1 cellular context compared by ENCODE assay signal in the genomic region with DNA sequence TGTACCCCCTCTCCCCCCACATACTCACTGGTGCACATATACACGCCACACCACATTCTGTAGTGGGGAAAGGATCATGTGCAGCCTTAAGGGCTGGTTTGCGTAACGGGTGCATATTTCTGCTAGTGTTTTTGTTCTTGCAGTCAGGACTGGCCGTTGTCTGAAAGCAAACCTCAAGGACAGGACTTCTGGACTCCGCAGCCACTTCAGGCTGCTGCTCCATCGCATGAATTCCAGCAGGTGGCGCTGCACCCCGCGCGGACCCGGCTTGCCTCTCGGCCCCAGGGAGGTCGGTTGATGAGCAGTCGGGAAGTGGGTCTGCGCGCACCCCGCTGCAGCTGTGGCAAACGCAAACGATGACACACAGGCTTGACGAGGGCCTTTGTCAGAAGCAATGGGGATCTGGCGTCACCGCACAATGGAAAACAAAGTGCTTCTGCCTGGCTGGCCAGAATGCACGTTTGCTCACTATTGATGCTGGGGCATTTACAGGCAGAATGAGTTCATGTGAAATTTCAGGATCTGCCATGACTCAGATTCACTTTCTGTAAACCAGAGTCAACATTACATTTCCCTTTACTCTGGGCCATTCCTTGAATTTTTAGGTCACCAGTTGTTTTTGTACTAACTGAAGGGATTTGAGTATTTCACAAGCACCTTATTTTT.
TF ChIP-seq lines count a peak whose summit lies in the region.

No MANE protein-coding gene starts in this region.

TF ChIP-seq in GM12878, 131 proteins besides CTCF, POLR2A, EP300 and RAD21 (continued from another document and continues in another):
- TF ChIP-seq, protein P1, sequence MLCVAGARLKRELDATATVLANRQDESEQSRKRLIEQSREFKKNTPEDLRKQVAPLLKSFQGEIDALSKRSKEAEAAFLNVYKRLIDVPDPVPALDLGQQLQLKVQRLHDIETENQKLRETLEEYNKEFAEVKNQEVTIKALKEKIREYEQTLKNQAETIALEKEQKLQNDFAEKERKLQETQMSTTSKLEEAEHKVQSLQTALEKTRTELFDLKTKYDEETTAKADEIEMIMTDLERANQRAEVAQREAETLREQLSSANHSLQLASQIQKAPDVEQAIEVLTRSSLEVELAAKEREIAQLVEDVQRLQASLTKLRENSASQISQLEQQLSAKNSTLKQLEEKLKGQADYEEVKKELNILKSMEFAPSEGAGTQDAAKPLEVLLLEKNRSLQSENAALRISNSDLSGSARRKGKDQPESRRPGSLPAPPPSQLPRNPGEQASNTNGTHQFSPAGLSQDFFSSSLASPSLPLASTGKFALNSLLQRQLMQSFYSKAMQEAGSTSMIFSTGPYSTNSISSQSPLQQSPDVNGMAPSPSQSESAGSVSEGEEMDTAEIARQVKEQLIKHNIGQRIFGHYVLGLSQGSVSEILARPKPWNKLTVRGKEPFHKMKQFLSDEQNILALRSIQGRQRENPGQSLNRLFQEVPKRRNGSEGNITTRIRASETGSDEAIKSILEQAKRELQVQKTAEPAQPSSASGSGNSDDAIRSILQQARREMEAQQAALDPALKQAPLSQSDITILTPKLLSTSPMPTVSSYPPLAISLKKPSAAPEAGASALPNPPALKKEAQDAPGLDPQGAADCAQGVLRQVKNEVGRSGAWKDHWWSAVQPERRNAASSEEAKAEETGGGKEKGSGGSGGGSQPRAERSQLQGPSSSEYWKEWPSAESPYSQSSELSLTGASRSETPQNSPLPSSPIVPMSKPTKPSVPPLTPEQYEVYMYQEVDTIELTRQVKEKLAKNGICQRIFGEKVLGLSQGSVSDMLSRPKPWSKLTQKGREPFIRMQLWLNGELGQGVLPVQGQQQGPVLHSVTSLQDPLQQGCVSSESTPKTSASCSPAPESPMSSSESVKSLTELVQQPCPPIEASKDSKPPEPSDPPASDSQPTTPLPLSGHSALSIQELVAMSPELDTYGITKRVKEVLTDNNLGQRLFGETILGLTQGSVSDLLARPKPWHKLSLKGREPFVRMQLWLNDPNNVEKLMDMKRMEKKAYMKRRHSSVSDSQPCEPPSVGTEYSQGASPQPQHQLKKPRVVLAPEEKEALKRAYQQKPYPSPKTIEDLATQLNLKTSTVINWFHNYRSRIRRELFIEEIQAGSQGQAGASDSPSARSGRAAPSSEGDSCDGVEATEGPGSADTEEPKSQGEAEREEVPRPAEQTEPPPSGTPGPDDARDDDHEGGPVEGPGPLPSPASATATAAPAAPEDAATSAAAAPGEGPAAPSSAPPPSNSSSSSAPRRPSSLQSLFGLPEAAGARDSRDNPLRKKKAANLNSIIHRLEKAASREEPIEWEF (IDR thresholded peaks at IDR 0.05; ENCODE audit: insufficient replicate concordance, low read depth, low read length): no peak
- TF ChIP-seq CREB1 (IDR thresholded peaks at IDR 0.05; ENCODE audit: low read depth): peak; percentile 94
- no peak for TF ChIP-seq ZNF274 (IDR thresholded peaks at IDR 0.05; ENCODE audit: insufficient read depth, insufficient read length)
- TF ChIP-seq, protein P2, sequence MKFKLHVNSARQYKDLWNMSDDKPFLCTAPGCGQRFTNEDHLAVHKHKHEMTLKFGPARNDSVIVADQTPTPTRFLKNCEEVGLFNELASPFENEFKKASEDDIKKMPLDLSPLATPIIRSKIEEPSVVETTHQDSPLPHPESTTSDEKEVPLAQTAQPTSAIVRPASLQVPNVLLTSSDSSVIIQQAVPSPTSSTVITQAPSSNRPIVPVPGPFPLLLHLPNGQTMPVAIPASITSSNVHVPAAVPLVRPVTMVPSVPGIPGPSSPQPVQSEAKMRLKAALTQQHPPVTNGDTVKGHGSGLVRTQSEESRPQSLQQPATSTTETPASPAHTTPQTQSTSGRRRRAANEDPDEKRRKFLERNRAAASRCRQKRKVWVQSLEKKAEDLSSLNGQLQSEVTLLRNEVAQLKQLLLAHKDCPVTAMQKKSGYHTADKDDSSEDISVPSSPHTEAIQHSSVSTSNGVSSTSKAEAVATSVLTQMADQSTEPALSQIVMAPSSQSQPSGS (IDR thresholded peaks at IDR 0.05; ENCODE audit: low read length): no peak
- no peak for TF ChIP-seq SUZ12 (IDR thresholded peaks at IDR 0.05; ENCODE audit: unreplicated experiment)
- TF ChIP-seq RCOR1 (conservative IDR thresholded peaks at IDR 0.05; ENCODE audit: low read depth, low read length): no peak
- 0 out of 2 replicates have a peak, but pooled peaks have one; percentile 36 for TF ChIP-seq DPF2 (IDR thresholded peaks at IDR 0.05)
- TF ChIP-seq KLF5 (IDR thresholded peaks at IDR 0.05; ENCODE audit: partially characterized antibody): no peak
- TF ChIP-seq SPI1 (IDR thresholded peaks at IDR 0.05; ENCODE audit: borderline replicate concordance, insufficient read depth, low read depth, low read length): no peak; the same call in 1 of the 2 replicates
- TF ChIP-seq, protein P3, sequence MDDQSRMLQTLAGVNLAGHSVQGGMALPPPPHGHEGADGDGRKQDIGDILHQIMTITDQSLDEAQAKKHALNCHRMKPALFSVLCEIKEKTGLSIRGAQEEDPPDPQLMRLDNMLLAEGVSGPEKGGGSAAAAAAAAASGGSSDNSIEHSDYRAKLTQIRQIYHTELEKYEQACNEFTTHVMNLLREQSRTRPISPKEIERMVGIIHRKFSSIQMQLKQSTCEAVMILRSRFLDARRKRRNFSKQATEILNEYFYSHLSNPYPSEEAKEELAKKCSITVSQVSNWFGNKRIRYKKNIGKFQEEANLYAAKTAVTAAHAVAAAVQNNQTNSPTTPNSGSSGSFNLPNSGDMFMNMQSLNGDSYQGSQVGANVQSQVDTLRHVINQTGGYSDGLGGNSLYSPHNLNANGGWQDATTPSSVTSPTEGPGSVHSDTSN (IDR thresholded peaks at IDR 0.05; ENCODE audit: insufficient replicate concordance, low read depth, low read length): no peak
- TF ChIP-seq NFXL1 (IDR thresholded peaks at IDR 0.05; ENCODE audit: borderline replicate concordance): no peak
- TF ChIP-seq NRF1 (conservative IDR thresholded peaks at IDR 0.05; ENCODE audit: low read depth, low read length): no peak
- no peak for TF ChIP-seq ZNF622 (IDR thresholded peaks at IDR 0.05)
- TF ChIP-seq BHLHE40 (IDR thresholded peaks at IDR 0.05; ENCODE audit: borderline replicate concordance in 1 of 2, low read depth in 2 of 2, low read length in 1 of 2): 0 out of 4 replicates have a peak, but pooled peaks have one; percentile 20 to 49
- no peak for TF ChIP-seq CBX5 (IDR thresholded peaks at IDR 0.05; ENCODE audit: low read depth)
- no peak for TF ChIP-seq MYC (IDR thresholded peaks at IDR 0.05; ENCODE audit: insufficient read depth, insufficient read length, insufficient replicate concordance, low read length, severe bottlenecking)
- TF ChIP-seq, protein P4, sequence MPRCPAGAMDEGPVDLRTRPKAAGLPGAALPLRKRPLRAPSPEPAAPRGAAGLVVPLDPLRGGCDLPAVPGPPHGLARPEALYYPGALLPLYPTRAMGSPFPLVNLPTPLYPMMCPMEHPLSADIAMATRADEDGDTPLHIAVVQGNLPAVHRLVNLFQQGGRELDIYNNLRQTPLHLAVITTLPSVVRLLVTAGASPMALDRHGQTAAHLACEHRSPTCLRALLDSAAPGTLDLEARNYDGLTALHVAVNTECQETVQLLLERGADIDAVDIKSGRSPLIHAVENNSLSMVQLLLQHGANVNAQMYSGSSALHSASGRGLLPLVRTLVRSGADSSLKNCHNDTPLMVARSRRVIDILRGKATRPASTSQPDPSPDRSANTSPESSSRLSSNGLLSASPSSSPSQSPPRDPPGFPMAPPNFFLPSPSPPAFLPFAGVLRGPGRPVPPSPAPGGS (IDR thresholded peaks at IDR 0.05; ENCODE audit: borderline replicate concordance, insufficient read depth, low read depth, low read length, poor library complexity, severe bottlenecking): peak; percentile 39
- TF ChIP-seq SMARCA5 (IDR thresholded peaks at IDR 0.05): peak; percentile 90
- peak; percentile 81; the same call in 1 of the 2 replicates for TF ChIP-seq YY1 (IDR thresholded peaks at IDR 0.05; ENCODE audit: low read depth, low read length)
- TF ChIP-seq MTA2 (IDR thresholded peaks at IDR 0.05; ENCODE audit: low read depth): no peak
- TF ChIP-seq, protein P5, sequence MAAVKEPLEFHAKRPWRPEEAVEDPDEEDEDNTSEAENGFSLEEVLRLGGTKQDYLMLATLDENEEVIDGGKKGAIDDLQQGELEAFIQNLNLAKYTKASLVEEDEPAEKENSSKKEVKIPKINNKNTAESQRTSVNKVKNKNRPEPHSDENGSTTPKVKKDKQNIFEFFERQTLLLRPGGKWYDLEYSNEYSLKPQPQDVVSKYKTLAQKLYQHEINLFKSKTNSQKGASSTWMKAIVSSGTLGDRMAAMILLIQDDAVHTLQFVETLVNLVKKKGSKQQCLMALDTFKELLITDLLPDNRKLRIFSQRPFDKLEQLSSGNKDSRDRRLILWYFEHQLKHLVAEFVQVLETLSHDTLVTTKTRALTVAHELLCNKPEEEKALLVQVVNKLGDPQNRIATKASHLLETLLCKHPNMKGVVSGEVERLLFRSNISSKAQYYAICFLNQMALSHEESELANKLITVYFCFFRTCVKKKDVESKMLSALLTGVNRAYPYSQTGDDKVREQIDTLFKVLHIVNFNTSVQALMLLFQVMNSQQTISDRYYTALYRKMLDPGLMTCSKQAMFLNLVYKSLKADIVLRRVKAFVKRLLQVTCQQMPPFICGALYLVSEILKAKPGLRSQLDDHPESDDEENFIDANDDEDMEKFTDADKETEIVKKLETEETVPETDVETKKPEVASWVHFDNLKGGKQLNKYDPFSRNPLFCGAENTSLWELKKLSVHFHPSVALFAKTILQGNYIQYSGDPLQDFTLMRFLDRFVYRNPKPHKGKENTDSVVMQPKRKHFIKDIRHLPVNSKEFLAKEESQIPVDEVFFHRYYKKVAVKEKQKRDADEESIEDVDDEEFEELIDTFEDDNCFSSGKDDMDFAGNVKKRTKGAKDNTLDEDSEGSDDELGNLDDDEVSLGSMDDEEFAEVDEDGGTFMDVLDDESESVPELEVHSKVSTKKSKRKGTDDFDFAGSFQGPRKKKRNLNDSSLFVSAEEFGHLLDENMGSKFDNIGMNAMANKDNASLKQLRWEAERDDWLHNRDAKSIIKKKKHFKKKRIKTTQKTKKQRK (IDR thresholded peaks at IDR 0.05; ENCODE audit: low read depth, low read length): no peak
- peak; percentile 71; the same call in 1 of the 2 replicates for TF ChIP-seq HDGF (IDR thresholded peaks at IDR 0.05)
- TF ChIP-seq LARP7 (IDR thresholded peaks at IDR 0.05): peak; percentile 84
- TF ChIP-seq POLR2AphosphoS2 (IDR thresholded peaks at IDR 0.05; ENCODE audit: low read depth, low read length): no peak
- no peak for TF ChIP-seq NR2C1 (IDR thresholded peaks at IDR 0.05)
- no peak for TF ChIP-seq POLR2AphosphoS5 (IDR thresholded peaks at IDR 0.05; ENCODE audit: low read length)
- TF ChIP-seq PAX5 (IDR thresholded peaks at IDR 0.05; ENCODE audit: borderline replicate concordance, low read depth, low read length): peak; percentile 21; the same call in 1 of the 2 replicates
- TF ChIP-seq, protein P6, sequence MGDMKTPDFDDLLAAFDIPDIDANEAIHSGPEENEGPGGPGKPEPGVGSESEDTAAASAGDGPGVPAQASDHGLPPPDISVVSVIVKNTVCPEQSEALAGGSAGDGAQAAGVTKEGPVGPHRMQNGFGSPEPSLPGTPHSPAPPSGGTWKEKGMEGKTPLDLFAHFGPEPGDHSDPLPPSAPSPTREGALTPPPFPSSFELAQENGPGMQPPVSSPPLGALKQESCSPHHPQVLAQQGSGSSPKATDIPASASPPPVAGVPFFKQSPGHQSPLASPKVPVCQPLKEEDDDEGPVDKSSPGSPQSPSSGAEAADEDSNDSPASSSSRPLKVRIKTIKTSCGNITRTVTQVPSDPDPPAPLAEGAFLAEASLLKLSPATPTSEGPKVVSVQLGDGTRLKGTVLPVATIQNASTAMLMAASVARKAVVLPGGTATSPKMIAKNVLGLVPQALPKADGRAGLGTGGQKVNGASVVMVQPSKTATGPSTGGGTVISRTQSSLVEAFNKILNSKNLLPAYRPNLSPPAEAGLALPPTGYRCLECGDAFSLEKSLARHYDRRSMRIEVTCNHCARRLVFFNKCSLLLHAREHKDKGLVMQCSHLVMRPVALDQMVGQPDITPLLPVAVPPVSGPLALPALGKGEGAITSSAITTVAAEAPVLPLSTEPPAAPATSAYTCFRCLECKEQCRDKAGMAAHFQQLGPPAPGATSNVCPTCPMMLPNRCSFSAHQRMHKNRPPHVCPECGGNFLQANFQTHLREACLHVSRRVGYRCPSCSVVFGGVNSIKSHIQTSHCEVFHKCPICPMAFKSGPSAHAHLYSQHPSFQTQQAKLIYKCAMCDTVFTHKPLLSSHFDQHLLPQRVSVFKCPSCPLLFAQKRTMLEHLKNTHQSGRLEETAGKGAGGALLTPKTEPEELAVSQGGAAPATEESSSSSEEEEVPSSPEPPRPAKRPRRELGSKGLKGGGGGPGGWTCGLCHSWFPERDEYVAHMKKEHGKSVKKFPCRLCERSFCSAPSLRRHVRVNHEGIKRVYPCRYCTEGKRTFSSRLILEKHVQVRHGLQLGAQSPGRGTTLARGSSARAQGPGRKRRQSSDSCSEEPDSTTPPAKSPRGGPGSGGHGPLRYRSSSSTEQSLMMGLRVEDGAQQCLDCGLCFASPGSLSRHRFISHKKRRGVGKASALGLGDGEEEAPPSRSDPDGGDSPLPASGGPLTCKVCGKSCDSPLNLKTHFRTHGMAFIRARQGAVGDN (IDR thresholded peaks at IDR 0.05): no peak
- TF ChIP-seq, protein P7, sequence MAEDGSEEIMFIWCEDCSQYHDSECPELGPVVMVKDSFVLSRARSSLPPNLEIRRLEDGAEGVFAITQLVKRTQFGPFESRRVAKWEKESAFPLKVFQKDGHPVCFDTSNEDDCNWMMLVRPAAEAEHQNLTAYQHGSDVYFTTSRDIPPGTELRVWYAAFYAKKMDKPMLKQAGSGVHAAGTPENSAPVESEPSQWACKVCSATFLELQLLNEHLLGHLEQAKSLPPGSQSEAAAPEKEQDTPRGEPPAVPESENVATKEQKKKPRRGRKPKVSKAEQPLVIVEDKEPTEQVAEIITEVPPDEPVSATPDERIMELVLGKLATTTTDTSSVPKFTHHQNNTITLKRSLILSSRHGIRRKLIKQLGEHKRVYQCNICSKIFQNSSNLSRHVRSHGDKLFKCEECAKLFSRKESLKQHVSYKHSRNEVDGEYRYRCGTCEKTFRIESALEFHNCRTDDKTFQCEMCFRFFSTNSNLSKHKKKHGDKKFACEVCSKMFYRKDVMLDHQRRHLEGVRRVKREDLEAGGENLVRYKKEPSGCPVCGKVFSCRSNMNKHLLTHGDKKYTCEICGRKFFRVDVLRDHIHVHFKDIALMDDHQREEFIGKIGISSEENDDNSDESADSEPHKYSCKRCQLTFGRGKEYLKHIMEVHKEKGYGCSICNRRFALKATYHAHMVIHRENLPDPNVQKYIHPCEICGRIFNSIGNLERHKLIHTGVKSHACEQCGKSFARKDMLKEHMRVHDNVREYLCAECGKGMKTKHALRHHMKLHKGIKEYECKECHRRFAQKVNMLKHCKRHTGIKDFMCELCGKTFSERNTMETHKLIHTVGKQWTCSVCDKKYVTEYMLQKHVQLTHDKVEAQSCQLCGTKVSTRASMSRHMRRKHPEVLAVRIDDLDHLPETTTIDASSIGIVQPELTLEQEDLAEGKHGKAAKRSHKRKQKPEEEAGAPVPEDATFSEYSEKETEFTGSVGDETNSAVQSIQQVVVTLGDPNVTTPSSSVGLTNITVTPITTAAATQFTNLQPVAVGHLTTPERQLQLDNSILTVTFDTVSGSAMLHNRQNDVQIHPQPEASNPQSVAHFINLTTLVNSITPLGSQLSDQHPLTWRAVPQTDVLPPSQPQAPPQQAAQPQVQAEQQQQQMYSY (CRISPR knock-in tag; IDR thresholded peaks at IDR 0.05): no peak
- TF ChIP-seq SMAD5 (IDR thresholded peaks at IDR 0.05; ENCODE audit: low read depth): no peak
- no peak for TF ChIP-seq BRCA1 (IDR thresholded peaks at IDR 0.05; ENCODE audit: low read depth, low read length)
- TF ChIP-seq PML (IDR thresholded peaks at IDR 0.05; ENCODE audit: low read length): no peak
- 0 out of 2 replicates have a peak, but pooled peaks have one; percentile 46 for TF ChIP-seq ZNF207 (IDR thresholded peaks at IDR 0.05; ENCODE audit: borderline replicate concordance)
- no peak for TF ChIP-seq MXI1 (IDR thresholded peaks at IDR 0.05; ENCODE audit: low read depth, low read length)
- TF ChIP-seq PAX8 (IDR thresholded peaks at IDR 0.05): no peak
- TF ChIP-seq RAD51 (IDR thresholded peaks at IDR 0.05): no peak
- no peak for TF ChIP-seq RFX5 (IDR thresholded peaks at IDR 0.05; ENCODE audit: low read depth, low read length)
- TF ChIP-seq EED (IDR thresholded peaks at IDR 0.05; ENCODE audit: low read depth): peak; percentile 58
